ENCODE assay signal across 1 cellular context in the genomic region with DNA sequence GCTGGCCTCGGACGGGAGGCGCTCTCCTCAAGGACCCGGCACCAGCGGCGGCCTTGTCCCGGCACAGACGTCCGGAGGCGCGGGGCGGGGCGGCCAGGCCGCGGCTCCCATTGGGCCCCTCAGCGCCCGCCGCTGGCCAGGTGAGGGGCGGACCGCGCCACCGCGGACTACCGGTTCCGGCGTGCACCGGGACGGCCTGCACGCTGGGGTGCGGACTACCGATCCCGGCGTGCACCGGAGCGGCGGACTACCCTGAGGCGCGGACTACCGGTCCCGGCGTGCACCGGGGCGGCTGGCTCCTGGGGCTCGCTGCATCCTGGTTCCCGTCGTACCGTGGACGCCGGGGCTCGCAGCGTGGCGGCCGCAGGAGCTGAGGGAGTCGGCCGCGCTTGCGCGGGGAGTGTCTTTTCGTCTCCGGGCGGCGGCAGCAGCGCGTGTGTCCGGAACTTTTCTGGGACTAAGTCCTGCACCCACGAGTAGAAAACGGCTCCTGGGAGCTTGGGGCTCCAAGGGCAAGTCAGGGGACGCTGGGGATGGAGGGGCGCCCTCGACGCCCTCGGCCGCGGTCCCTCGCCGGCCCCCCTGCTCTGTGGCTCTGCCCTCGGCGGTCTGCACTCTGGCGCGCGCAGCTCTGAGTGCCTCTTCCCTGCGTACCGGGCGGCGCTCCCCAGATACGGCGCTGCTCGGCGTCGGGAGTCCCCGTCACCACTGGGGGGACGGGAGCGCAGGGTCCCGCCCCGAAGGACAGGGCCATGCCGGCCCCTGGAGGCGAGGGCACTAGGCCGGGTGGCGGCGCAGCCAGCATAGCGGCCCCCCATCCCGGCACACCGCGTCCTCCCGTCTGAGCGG.
TF ChIP-seq lines count a peak whose summit lies in the region.

A gene (minus strand): TSS at position 86 of the 849 bp plus-strand sequence. CDS start 206 bp downstream, outside the sequence.

TF ChIP-seq in HepG2, 621 proteins besides CTCF, POLR2A, EP300 and RAD21 (continued from another document and continues in another):
- TF ChIP-seq, protein P1, sequence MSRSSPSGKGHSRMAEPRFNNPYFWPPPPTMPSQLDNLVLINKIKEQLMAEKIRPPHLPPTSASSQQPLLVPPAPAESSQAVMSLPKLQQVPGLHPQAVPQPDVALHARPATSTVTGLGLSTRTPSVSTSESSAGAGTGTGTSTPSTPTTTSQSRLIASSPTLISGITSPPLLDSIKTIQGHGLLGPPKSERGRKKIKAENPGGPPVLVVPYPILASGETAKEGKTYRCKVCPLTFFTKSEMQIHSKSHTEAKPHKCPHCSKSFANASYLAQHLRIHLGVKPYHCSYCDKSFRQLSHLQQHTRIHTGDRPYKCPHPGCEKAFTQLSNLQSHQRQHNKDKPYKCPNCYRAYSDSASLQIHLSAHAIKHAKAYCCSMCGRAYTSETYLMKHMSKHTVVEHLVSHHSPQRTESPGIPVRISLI (CRISPR knock-in tag; IDR thresholded peaks at IDR 0.05; ENCODE audit: borderline replicate concordance), result peak; percentile 14; the same call in 1 of the 2 replicates
- TF ChIP-seq ETV5 (CRISPR knock-in tag; IDR thresholded peaks at IDR 0.05; ENCODE audit: borderline replicate concordance) (peak; percentile 53; the same call in 1 of the 2 replicates), U2AF2 (IDR thresholded peaks at IDR 0.05; ENCODE audit: low read depth, low read length) (no peak), KAT7 (CRISPR knock-in tag; IDR thresholded peaks at IDR 0.05; ENCODE audit: borderline replicate concordance) (peak; percentile 70; the same call in 1 of the 2 replicates), POGZ (CRISPR knock-in tag; IDR thresholded peaks at IDR 0.05) (peak; percentile 49; the same call in 1 of the 2 replicates), TP53 (CRISPR knock-in tag; conservative IDR thresholded peaks at IDR 0.05) (peak; percentile 85; the same call in 1 of the 2 replicates), SP5 (CRISPR knock-in tag; IDR thresholded peaks at IDR 0.05; ENCODE audit: borderline replicate concordance, low read depth) (no peak), GATAD1 (CRISPR knock-in tag; IDR thresholded peaks at IDR 0.05) (peak; percentile 87), PTBP1 (IDR thresholded peaks at IDR 0.05; ENCODE audit: low read depth, low read length, poor library complexity, severe bottlenecking) (no peak), ZNF615 (CRISPR knock-in tag; IDR thresholded peaks at IDR 0.05; ENCODE audit: borderline replicate concordance) (no peak), JDP2 (CRISPR knock-in tag; IDR thresholded peaks at IDR 0.05; ENCODE audit: borderline replicate concordance) (no peak), ZNF562 (CRISPR knock-in tag; IDR thresholded peaks at IDR 0.05; ENCODE audit: borderline replicate concordance) (no peak), SATB2 (CRISPR knock-in tag; IDR thresholded peaks at IDR 0.05) (peak; percentile 55; the same call in 1 of the 2 replicates), ZNF350 (CRISPR knock-in tag; IDR thresholded peaks at IDR 0.05; ENCODE audit: borderline replicate concordance, low read depth) (peak; percentile 51; the same call in 1 of the 2 replicates), ZNF569 (CRISPR knock-in tag; IDR thresholded peaks at IDR 0.05; ENCODE audit: borderline replicate concordance) (no peak), SNAI1 (CRISPR knock-in tag; IDR thresholded peaks at IDR 0.05; ENCODE audit: borderline replicate concordance) (no peak), SPEN (CRISPR knock-in tag; IDR thresholded peaks at IDR 0.05; ENCODE audit: low read depth) (peak; percentile 90), ZNF552 (CRISPR knock-in tag; IDR thresholded peaks at IDR 0.05; ENCODE audit: borderline replicate concordance) (0 out of 2 replicates have a peak, but pooled peaks have one; percentile 75), ZNF724P (CRISPR knock-in tag; IDR thresholded peaks at IDR 0.05; ENCODE audit: borderline replicate concordance) (peak; percentile 32; the same call in 1 of the 2 replicates), ZNF44 (CRISPR knock-in tag; IDR thresholded peaks at IDR 0.05) (no peak)
- TF ChIP-seq, protein P2, sequence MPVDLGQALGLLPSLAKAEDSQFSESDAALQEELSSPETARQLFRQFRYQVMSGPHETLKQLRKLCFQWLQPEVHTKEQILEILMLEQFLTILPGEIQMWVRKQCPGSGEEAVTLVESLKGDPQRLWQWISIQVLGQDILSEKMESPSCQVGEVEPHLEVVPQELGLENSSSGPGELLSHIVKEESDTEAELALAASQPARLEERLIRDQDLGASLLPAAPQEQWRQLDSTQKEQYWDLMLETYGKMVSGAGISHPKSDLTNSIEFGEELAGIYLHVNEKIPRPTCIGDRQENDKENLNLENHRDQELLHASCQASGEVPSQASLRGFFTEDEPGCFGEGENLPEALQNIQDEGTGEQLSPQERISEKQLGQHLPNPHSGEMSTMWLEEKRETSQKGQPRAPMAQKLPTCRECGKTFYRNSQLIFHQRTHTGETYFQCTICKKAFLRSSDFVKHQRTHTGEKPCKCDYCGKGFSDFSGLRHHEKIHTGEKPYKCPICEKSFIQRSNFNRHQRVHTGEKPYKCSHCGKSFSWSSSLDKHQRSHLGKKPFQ (CRISPR knock-in tag; IDR thresholded peaks at IDR 0.05; ENCODE audit: insufficient replicate concordance), result peak; percentile 73
- TF ChIP-seq, protein P3, sequence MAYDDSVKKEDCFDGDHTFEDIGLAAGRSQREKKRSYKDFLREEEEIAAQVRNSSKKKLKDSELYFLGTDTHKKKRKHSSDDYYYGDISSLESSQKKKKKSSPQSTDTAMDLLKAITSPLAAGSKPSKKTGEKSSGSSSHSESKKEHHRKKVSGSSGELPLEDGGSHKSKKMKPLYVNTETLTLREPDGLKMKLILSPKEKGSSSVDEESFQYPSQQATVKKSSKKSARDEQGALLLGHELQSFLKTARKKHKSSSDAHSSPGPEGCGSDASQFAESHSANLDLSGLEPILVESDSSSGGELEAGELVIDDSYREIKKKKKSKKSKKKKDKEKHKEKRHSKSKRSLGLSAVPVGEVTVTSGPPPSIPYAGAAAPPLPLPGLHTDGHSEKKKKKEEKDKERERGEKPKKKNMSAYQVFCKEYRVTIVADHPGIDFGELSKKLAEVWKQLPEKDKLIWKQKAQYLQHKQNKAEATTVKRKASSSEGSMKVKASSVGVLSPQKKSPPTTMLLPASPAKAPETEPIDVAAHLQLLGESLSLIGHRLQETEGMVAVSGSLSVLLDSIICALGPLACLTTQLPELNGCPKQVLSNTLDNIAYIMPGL (CRISPR knock-in tag; IDR thresholded peaks at IDR 0.05; ENCODE audit: borderline replicate concordance in 1 of 2, low read depth in 1 of 2), result peak; percentile 80 to 81
- TF ChIP-seq, protein P4, sequence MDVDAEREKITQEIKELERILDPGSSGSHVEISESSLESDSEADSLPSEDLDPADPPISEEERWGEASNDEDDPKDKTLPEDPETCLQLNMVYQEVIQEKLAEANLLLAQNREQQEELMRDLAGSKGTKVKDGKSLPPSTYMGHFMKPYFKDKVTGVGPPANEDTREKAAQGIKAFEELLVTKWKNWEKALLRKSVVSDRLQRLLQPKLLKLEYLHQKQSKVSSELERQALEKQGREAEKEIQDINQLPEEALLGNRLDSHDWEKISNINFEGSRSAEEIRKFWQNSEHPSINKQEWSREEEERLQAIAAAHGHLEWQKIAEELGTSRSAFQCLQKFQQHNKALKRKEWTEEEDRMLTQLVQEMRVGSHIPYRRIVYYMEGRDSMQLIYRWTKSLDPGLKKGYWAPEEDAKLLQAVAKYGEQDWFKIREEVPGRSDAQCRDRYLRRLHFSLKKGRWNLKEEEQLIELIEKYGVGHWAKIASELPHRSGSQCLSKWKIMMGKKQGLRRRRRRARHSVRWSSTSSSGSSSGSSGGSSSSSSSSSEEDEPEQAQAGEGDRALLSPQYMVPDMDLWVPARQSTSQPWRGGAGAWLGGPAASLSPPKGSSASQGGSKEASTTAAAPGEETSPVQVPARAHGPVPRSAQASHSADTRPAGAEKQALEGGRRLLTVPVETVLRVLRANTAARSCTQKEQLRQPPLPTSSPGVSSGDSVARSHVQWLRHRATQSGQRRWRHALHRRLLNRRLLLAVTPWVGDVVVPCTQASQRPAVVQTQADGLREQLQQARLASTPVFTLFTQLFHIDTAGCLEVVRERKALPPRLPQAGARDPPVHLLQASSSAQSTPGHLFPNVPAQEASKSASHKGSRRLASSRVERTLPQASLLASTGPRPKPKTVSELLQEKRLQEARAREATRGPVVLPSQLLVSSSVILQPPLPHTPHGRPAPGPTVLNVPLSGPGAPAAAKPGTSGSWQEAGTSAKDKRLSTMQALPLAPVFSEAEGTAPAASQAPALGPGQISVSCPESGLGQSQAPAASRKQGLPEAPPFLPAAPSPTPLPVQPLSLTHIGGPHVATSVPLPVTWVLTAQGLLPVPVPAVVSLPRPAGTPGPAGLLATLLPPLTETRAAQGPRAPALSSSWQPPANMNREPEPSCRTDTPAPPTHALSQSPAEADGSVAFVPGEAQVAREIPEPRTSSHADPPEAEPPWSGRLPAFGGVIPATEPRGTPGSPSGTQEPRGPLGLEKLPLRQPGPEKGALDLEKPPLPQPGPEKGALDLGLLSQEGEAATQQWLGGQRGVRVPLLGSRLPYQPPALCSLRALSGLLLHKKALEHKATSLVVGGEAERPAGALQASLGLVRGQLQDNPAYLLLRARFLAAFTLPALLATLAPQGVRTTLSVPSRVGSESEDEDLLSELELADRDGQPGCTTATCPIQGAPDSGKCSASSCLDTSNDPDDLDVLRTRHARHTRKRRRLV (CRISPR knock-in tag; IDR thresholded peaks at IDR 0.05), result no peak
- TF ChIP-seq, protein P5, sequence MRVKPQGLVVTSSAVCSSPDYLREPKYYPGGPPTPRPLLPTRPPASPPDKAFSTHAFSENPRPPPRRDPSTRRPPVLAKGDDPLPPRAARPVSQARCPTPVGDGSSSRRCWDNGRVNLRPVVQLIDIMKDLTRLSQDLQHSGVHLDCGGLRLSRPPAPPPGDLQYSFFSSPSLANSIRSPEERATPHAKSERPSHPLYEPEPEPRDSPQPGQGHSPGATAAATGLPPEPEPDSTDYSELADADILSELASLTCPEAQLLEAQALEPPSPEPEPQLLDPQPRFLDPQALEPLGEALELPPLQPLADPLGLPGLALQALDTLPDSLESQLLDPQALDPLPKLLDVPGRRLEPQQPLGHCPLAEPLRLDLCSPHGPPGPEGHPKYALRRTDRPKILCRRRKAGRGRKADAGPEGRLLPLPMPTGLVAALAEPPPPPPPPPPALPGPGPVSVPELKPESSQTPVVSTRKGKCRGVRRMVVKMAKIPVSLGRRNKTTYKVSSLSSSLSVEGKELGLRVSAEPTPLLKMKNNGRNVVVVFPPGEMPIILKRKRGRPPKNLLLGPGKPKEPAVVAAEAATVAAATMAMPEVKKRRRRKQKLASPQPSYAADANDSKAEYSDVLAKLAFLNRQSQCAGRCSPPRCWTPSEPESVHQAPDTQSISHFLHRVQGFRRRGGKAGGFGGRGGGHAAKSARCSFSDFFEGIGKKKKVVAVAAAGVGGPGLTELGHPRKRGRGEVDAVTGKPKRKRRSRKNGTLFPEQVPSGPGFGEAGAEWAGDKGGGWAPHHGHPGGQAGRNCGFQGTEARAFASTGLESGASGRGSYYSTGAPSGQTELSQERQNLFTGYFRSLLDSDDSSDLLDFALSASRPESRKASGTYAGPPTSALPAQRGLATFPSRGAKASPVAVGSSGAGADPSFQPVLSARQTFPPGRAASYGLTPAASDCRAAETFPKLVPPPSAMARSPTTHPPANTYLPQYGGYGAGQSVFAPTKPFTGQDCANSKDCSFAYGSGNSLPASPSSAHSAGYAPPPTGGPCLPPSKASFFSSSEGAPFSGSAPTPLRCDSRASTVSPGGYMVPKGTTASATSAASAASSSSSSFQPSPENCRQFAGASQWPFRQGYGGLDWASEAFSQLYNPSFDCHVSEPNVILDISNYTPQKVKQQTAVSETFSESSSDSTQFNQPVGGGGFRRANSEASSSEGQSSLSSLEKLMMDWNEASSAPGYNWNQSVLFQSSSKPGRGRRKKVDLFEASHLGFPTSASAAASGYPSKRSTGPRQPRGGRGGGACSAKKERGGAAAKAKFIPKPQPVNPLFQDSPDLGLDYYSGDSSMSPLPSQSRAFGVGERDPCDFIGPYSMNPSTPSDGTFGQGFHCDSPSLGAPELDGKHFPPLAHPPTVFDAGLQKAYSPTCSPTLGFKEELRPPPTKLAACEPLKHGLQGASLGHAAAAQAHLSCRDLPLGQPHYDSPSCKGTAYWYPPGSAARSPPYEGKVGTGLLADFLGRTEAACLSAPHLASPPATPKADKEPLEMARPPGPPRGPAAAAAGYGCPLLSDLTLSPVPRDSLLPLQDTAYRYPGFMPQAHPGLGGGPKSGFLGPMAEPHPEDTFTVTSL (CRISPR knock-in tag; IDR thresholded peaks at IDR 0.05; ENCODE audit: borderline replicate concordance), result 0 out of 2 replicates have a peak, but pooled peaks have one; percentile 53
- TF ChIP-seq, protein P6, sequence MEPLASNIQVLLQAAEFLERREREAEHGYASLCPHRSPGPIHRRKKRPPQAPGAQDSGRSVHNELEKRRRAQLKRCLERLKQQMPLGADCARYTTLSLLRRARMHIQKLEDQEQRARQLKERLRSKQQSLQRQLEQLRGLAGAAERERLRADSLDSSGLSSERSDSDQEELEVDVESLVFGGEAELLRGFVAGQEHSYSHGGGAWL (CRISPR knock-in tag; IDR thresholded peaks at IDR 0.05), result peak; percentile 65
- TF ChIP-seq, protein P7, sequence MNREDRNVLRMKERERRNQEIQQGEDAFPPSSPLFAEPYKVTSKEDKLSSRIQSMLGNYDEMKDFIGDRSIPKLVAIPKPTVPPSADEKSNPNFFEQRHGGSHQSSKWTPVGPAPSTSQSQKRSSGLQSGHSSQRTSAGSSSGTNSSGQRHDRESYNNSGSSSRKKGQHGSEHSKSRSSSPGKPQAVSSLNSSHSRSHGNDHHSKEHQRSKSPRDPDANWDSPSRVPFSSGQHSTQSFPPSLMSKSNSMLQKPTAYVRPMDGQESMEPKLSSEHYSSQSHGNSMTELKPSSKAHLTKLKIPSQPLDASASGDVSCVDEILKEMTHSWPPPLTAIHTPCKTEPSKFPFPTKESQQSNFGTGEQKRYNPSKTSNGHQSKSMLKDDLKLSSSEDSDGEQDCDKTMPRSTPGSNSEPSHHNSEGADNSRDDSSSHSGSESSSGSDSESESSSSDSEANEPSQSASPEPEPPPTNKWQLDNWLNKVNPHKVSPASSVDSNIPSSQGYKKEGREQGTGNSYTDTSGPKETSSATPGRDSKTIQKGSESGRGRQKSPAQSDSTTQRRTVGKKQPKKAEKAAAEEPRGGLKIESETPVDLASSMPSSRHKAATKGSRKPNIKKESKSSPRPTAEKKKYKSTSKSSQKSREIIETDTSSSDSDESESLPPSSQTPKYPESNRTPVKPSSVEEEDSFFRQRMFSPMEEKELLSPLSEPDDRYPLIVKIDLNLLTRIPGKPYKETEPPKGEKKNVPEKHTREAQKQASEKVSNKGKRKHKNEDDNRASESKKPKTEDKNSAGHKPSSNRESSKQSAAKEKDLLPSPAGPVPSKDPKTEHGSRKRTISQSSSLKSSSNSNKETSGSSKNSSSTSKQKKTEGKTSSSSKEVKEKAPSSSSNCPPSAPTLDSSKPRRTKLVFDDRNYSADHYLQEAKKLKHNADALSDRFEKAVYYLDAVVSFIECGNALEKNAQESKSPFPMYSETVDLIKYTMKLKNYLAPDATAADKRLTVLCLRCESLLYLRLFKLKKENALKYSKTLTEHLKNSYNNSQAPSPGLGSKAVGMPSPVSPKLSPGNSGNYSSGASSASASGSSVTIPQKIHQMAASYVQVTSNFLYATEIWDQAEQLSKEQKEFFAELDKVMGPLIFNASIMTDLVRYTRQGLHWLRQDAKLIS (CRISPR knock-in tag; IDR thresholded peaks at IDR 0.05), result no peak
